ENCODE assay signal across 8 cellular contexts in the genomic region with DNA sequence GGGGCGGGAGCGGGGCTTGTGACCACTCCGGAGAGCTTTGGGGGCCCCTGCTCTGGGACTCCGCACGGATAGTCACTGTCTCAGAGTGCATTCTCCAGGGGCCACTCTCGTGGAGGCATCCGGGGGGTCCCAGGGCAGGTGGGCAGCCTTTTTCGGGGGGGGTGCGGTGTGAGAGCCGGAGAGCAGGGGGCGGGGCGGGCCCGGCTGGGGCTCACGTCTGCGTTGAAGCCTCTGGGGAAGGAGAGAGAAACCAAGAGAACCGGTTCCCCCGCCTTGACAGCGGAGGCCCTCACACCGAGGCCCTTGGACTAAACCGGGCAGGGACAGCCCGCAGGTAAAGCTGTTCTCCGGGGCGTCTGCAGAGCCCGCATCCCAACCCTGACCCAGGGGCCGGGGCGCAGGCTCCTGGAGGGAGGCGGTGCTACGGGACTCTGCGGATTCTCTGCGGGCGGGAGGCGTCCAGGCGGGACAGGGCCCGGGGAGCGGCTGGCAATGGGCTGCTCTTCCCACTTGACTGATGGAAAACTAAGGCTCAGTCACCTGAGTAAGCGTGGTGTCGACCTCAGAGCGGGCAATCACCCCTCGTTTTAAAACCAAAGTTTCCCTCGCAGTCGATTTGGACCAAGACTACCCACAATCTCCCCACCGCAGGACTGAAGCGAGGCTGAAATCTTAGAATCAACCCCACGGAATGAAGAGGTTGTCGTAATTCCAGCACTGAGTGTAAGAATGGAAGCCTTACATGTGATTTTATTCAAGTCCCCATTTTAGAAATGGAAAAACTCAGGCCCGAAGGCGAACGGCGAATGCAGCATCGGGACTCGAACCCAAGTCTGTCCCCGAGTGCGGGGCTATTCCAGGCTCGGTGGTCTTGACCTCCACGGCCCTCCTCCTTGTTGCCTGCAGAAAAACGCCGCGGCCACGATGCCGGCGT. TPM values are rescaled to one million over a fixed set of nuclear protein-coding genes. Genes with fewer than 3 reads are reported as not detected.
A peak's percentile ranks its signal among the peaks of the same experiment; 100 is the strongest.
DNase-seq lines count a peak whose midpoint lies in the region; ATAC-seq lines count a peak whose summit lies in the region.

No MANE protein-coding gene starts in this region.

- POLR2A ChIA-PET in activated CD4-positive, alpha-beta memory T cell treated with anti-CD3 and anti-CD28 coated beads, Interleukin-2, amount 10 ng/mL, durations not matched to agents 7 days and 5 days (lab: Charles Lee), result interaction anchor here (1.0 to 7.8 kb wide), 6 partner anchors 8 to 270 kb away, joined by 3 to 153 read pairs (median 4); no protein-coding TSS in a partner anchor

- H3K4me3 Mint-ChIP-seq in activated CD8-positive, alpha-beta memory T cell treated with anti-CD3 and anti-CD28 coated beads, Interleukin-2, amount 10 ng/mL, durations not matched to agents 7 days and 5 days, result peak overlapping the region; percentile 63
- peak overlapping the region; percentile 66 for H3K4me3 Mint-ChIP-seq in activated CD4-positive, alpha-beta memory T cell treated with anti-CD3 and anti-CD28 coated beads, Interleukin-2, amount 10 ng/mL, durations not matched to agents 7 days and 5 days

- H3K27ac ChIP-seq in iPS-18a (ENCODE audit: low read length) (no peak overlapping the region), subcutaneous abdominal adipose tissue (ENCODE audit: low read depth, low read length) (no peak overlapping the region)

- H3K36me3 ChIP-seq in iPS-18a (ENCODE audit: control insufficient read depth, low read depth, low read length) (no peaks in the 10 kb centered on the region), subcutaneous abdominal adipose tissue (ENCODE audit: control insufficient read depth in 5 of 5, insufficient read depth in 5 of 5, low read length in 5 of 5) (no peaks in the 10 kb centered on the region)

- H3K4me1 Mint-ChIP-seq in activated CD8-positive, alpha-beta memory T cell treated with anti-CD3 and anti-CD28 coated beads, Interleukin-2, amount 10 ng/mL, durations not matched to agents 7 days and 5 days, result peaks cover 29% of the 10 kb centered on the region
- peaks cover 46% of the 10 kb centered on the region for H3K4me1 Mint-ChIP-seq in activated CD4-positive, alpha-beta memory T cell treated with anti-CD3 and anti-CD28 coated beads, Interleukin-2, amount 10 ng/mL, durations not matched to agents 7 days and 5 days

- H3K4me3 ChIP-seq in iPS-18a (ENCODE audit: low read length), result peak overlapping the region; percentile 48
- peak overlapping the region in 3 of 5 donors; percentile 6 to 61 (median 43) for H3K4me3 ChIP-seq in subcutaneous abdominal adipose tissue (ENCODE audit: low read depth in 1 of 5, low read length in 5 of 5)

- H3K27me3 ChIP-seq in iPS-18a (ENCODE audit: control insufficient read depth, insufficient read depth, low read length), result peaks cover 100% of the 10 kb centered on the region
- peaks cover 26 to 49% (median 47%) of the 10 kb centered on the region in 5 donors for H3K27me3 ChIP-seq in subcutaneous abdominal adipose tissue (ENCODE audit: control insufficient read depth in 5 of 5, insufficient read depth in 4 of 5, low read length in 5 of 5)

- H3K9me3 ChIP-seq in iPS-18a (ENCODE audit: control insufficient read depth, low read depth, low read length) (peaks cover 3% of the 10 kb centered on the region), subcutaneous abdominal adipose tissue (ENCODE audit: control insufficient read depth in 5 of 5, low read length in 5 of 5) (no peaks in the 10 kb centered on the region)

- CTCF ChIA-PET in activated CD8-positive, alpha-beta memory T cell treated with anti-CD3 and anti-CD28 coated beads, Interleukin-2, amount 10 ng/mL, durations not matched to agents 7 days and 5 days (lab: Charles Lee), result interaction anchor here (1.3 to 14.7 kb wide), 6 partner anchors 12 to 267 kb away, joined by 4 to 278 read pairs (median 25); no protein-coding TSS in a partner anchor
- CTCF ChIA-PET in activated CD4-positive, alpha-beta memory T cell treated with anti-CD3 and anti-CD28 coated beads, Interleukin-2, amount 10 ng/mL, durations not matched to agents 7 days and 5 days (lab: Charles Lee), result interaction anchor here (1.0 to 4.7 kb wide), 6 partner anchors 13 to 201 kb away, joined by 3 to 105 read pairs (median 16); no protein-coding TSS in a partner anchor

- no peak for DNase-seq in activated CD8-positive, alpha-beta memory T cell treated with anti-CD3 and anti-CD28 coated beads, Interleukin-2, amount 10 ng/mL, durations not matched to agents 7 days and 5 days
- DNase-seq in activated CD8-positive, alpha-beta memory T cell treated with anti-CD3 and anti-CD28 coated beads, Interleukin-2, amount 50 U/mL, for 4 hours, result no peak
- no peak for DNase-seq in activated CD4-positive, alpha-beta memory T cell treated with anti-CD3 and anti-CD28 coated beads, Interleukin-2, amount 10 ng/mL, durations not matched to agents 7 days and 5 days
- no peak for DNase-seq in posterior cingulate gyrus
- DNase-seq in NCI-H2081 treated with DMSO at 0.1 percent for 48 hours (lab: John Stamatoyannopoulos, UW), result no peak

- peaks cover 44% of the 10 kb centered on the region for H3K27me3 Mint-ChIP-seq in activated CD8-positive, alpha-beta memory T cell treated with anti-CD3 and anti-CD28 coated beads, Interleukin-2, amount 10 ng/mL, durations not matched to agents 7 days and 5 days
- H3K27me3 Mint-ChIP-seq in activated CD4-positive, alpha-beta memory T cell treated with anti-CD3 and anti-CD28 coated beads, Interleukin-2, amount 10 ng/mL, durations not matched to agents 7 days and 5 days, result peaks cover 41% of the 10 kb centered on the region

- H3K9me3 Mint-ChIP-seq in activated CD8-positive, alpha-beta memory T cell treated with anti-CD3 and anti-CD28 coated beads, Interleukin-2, amount 10 ng/mL, durations not matched to agents 7 days and 5 days (ENCODE audit: low read depth), result no peaks in the 10 kb centered on the region
- H3K9me3 Mint-ChIP-seq in activated CD4-positive, alpha-beta memory T cell treated with anti-CD3 and anti-CD28 coated beads, Interleukin-2, amount 10 ng/mL, durations not matched to agents 7 days and 5 days, result no peaks in the 10 kb centered on the region

- no peak overlapping the region for H3K27ac Mint-ChIP-seq in activated CD8-positive, alpha-beta memory T cell treated with anti-CD3 and anti-CD28 coated beads, Interleukin-2, amount 10 ng/mL, durations not matched to agents 7 days and 5 days
- H3K27ac Mint-ChIP-seq in activated CD4-positive, alpha-beta memory T cell treated with anti-CD3 and anti-CD28 coated beads, Interleukin-2, amount 10 ng/mL, durations not matched to agents 7 days and 5 days, result no peak overlapping the region

- H3K36me3 Mint-ChIP-seq in activated CD8-positive, alpha-beta memory T cell treated with anti-CD3 and anti-CD28 coated beads, Interleukin-2, amount 10 ng/mL, durations not matched to agents 7 days and 5 days, result no peaks in the 10 kb centered on the region
- no peaks in the 10 kb centered on the region for H3K36me3 Mint-ChIP-seq in activated CD4-positive, alpha-beta memory T cell treated with anti-CD3 and anti-CD28 coated beads, Interleukin-2, amount 10 ng/mL, durations not matched to agents 7 days and 5 days (ENCODE audit: low read depth)

- H3K4me1 ChIP-seq in iPS-18a (ENCODE audit: control insufficient read depth, low read depth, low read length) (peaks cover 2% of the 10 kb centered on the region), subcutaneous abdominal adipose tissue (ENCODE audit: control insufficient read depth in 5 of 5, insufficient read depth in 5 of 5, low read length in 5 of 5) (peaks cover 0 to 53% (median 46%) of the 10 kb centered on the region in 5 donors)

- intact Hi-C loops in posterior cingulate gyrus (cut with DNase I), result no loop called here

- no peak overlapping the region for H3K9ac ChIP-seq in iPS-18a (ENCODE audit: low read length)
- no peak overlapping the region for H3K9ac ChIP-seq in subcutaneous abdominal adipose tissue (ENCODE audit: low read length in 5 of 5)

- no peak for ATAC-seq in activated CD8-positive, alpha-beta memory T cell treated with anti-CD3 and anti-CD28 coated beads, Interleukin-2, amount 10 ng/mL, durations not matched to agents 7 days and 5 days
- no peak for ATAC-seq in HG02588 (IDR thresholded peaks at IDR 0.05; ENCODE audit: unreplicated experiment)

RNA-seq across cellular contexts. Expression of gene AMZ2, which starts 49.6 kb away (rescaled TPM):
- 100 to 1,000 TPM; 106 to 107 TPM for total RNA-seq in activated CD8-positive, alpha-beta memory T cell treated with anti-CD3 and anti-CD28 coated beads, Interleukin-2, amount 10 ng/mL, durations not matched to agents 7 days and 5 days
- total RNA-seq in activated CD4-positive, alpha-beta memory T cell treated with anti-CD3 and anti-CD28 coated beads, Interleukin-2, amount 10 ng/mL, durations not matched to agents 7 days and 5 days, result 100 to 1,000 TPM; 106 to 121 TPM
